13 cellular contexts compared by ENCODE assay signal in genomic region chr12:57626929-57627445, GRCh38. TPM values are rescaled to one million over a fixed set of nuclear protein-coding genes. Genes with fewer than 3 reads are reported as not detected.
DNase-seq lines count a peak whose midpoint lies in the region; TF ChIP-seq lines count a peak whose summit lies in the region.
"Had no signal": no experiment of that assay in that cellular context is flagged by ENCODE, and none has a peak within 500 bp of the region (broad histone marks: within the 10 kb centered on the region; RNA-seq: fewer than 3 reads in every experiment).

No MANE protein-coding gene starts in this region.

- intact Hi-C loops in CD4-positive, alpha-beta memory T cell (cut with micrococcal nuclease), result no loop called here

- no peak for DNase-seq in CD4-positive, alpha-beta memory T cell
- peak; percentile 62 for DNase-seq in H7
- DNase-seq in osteoblast (ENCODE audit: insufficient read length, low spot score, missing footprints), result peak; percentile 47
- DNase-seq in brain microvascular endothelial cell, result no peak
- DNase-seq in HuH-7 (ENCODE audit: low spot score), result no peak
- no peak for DNase-seq in NK-92 (lab: John Stamatoyannopoulos, UW; ENCODE audit: unreplicated experiment)
- DNase-seq: NCI-H187, NCI-H226, NCI-H524 treated with DMSO at 0.1 percent for 48 hours had no signal

- no peak overlapping the region for H3K27ac ChIP-seq in CD4-positive, alpha-beta memory T cell (ENCODE audit: low read depth, low read length)
- H3K27ac ChIP-seq in osteoblast (ENCODE audit: low read depth, low read length) (no peak overlapping the region), brain microvascular endothelial cell (no peak overlapping the region)
- H3K27ac ChIP-seq: HL-60, Peyer's patch had no signal

- no peak overlapping the region for H3K4me2 ChIP-seq in osteoblast (ENCODE audit: insufficient read depth, low read length)

- no peak for TF ChIP-seq CTCF in osteoblast (IDR thresholded peaks at IDR 0.05; ENCODE audit: extremely low read depth, low read depth, low read length)
- TF ChIP-seq CTCF in brain microvascular endothelial cell (IDR thresholded peaks at IDR 0.05; ENCODE audit: low read depth, low read length, missing control alignments), result no peak

- H2AFZ ChIP-seq in osteoblast (ENCODE audit: low read length), result no peak overlapping the region

- H3K9me3 Mint-ChIP-seq in CD4-positive, alpha-beta memory T cell, result no peaks in the 10 kb centered on the region
- H3K9me3 Mint-ChIP-seq: CD8-positive, alpha-beta T cell had no signal

- peaks cover 73 to 77% of the 10 kb centered on the region in 2 donors for H3K27me3 Mint-ChIP-seq in CD4-positive, alpha-beta memory T cell

- in situ Hi-C loops in brain microvascular endothelial cell (cut with HindIII; ENCODE audit: low pct_ligation_motif_present, low sequenced_read_pairs), result no loop called here

- H3K27me3 ChIP-seq in CD4-positive, alpha-beta memory T cell (ENCODE audit: insufficient read depth, low read length), result peaks cover 71% of the 10 kb centered on the region
- peaks cover 100% of the 10 kb centered on the region for H3K27me3 ChIP-seq in H7 (ENCODE audit: control insufficient read depth, insufficient read depth, low read length)
- peaks cover 100% of the 10 kb centered on the region for H3K27me3 ChIP-seq in iPS-15b (ENCODE audit: control insufficient read depth, insufficient read depth, low read length)
- H3K27me3 ChIP-seq in osteoblast (ENCODE audit: insufficient read depth, low read length), result peaks cover 46% of the 10 kb centered on the region
- H3K27me3 ChIP-seq in brain microvascular endothelial cell (replicated peaks), result peaks cover 25% of the 10 kb centered on the region

- no peak overlapping the region for H3K4me3 ChIP-seq in CD4-positive, alpha-beta memory T cell (ENCODE audit: low read length in 2 of 2)
- H3K4me3 ChIP-seq in H7 (ENCODE audit: insufficient read depth, low read depth, low read length) (no peak overlapping the region), iPS-15b (ENCODE audit: low read depth, low read length) (peak overlapping the region; percentile 39), osteoblast (ENCODE audit: insufficient read depth, low read length) (no peak overlapping the region), brain microvascular endothelial cell (ENCODE audit: low read depth, low read length) (no peak overlapping the region)

- peak overlapping the region in 6 of 8 donors; percentile 19 to 78 (median 57) for H3K4me3 Mint-ChIP-seq in CD4-positive, alpha-beta memory T cell

- no peaks in the 10 kb centered on the region for H3K36me3 Mint-ChIP-seq in CD4-positive, alpha-beta memory T cell
- H3K36me3 Mint-ChIP-seq: CD8-positive, alpha-beta T cell had no signal

- CTCF ChIA-PET in CD4-positive, alpha-beta memory T cell (lab: Charles Lee; ENCODE audit: partially characterized antibody), result interaction anchor here (0.6 to 10.7 kb wide), 6 partner anchors 11 to 168 kb away, joined by 3 to 124 read pairs (median 4); partner anchors contain the start of gene OS9

- no peak overlapping the region for H3K27ac Mint-ChIP-seq in CD4-positive, alpha-beta memory T cell
- H3K27ac Mint-ChIP-seq: CD8-positive, alpha-beta T cell had no signal

- peaks cover 11% of the 10 kb centered on the region for H3K4me1 ChIP-seq in CD4-positive, alpha-beta memory T cell (ENCODE audit: insufficient read depth, low read length)
- H3K4me1 ChIP-seq in iPS-15b (ENCODE audit: control insufficient read depth, insufficient read depth, low read length) (peaks cover 4% of the 10 kb centered on the region), osteoblast (ENCODE audit: insufficient read depth, low read length) (no peaks in the 10 kb centered on the region)

- no peaks in the 10 kb centered on the region for H3K79me2 ChIP-seq in osteoblast (ENCODE audit: insufficient read depth, low read length)

- POLR2A ChIA-PET in CD4-positive, alpha-beta memory T cell (lab: Charles Lee; ENCODE audit: partially characterized antibody), result interaction anchor here (0.7 to 1.0 kb wide), 2 partner anchors 11 to 114 kb away, joined by 3 read pairs; no protein-coding TSS in a partner anchor

- no peaks in the 10 kb centered on the region for H3K9me3 ChIP-seq in CD4-positive, alpha-beta memory T cell (ENCODE audit: control insufficient read depth in 1 of 2, low read length in 2 of 2)
- H3K9me3 ChIP-seq in iPS-15b (ENCODE audit: control insufficient read depth, insufficient read depth, low read length) (no peaks in the 10 kb centered on the region), osteoblast (ENCODE audit: low read depth, low read length) (no peaks in the 10 kb centered on the region)
- H3K9me3 ChIP-seq: Peyer's patch had no signal

- no peaks in the 10 kb centered on the region for H4K20me1 ChIP-seq in osteoblast (ENCODE audit: insufficient read depth, low read length)

- no peaks in the 10 kb centered on the region for H3K36me3 ChIP-seq in CD4-positive, alpha-beta memory T cell (ENCODE audit: insufficient read depth, low read length)
- H3K36me3 ChIP-seq in H7 (replicated peaks; ENCODE audit: control insufficient read depth, insufficient read depth, low read length), result no peaks in the 10 kb centered on the region
- H3K36me3 ChIP-seq in iPS-15b (ENCODE audit: control insufficient read depth, insufficient read depth, low read length), result no peaks in the 10 kb centered on the region
- H3K36me3 ChIP-seq in osteoblast (ENCODE audit: insufficient read depth, low read length), result no peaks in the 10 kb centered on the region
- H3K36me3 ChIP-seq in brain microvascular endothelial cell (replicated peaks), result no peaks in the 10 kb centered on the region
- H3K36me3 ChIP-seq: Peyer's patch had no signal

- H3K4me1 Mint-ChIP-seq in CD4-positive, alpha-beta memory T cell, result peaks cover 6 to 20% (median 11%) of the 10 kb centered on the region in 4 donors

- no peak overlapping the region for H3K9ac ChIP-seq in iPS-15b (ENCODE audit: low read depth, low read length)

RNA-seq across cellular contexts. Expression of gene B4GALNT1, which starts 6.0 kb away (rescaled TPM):
- total RNA-seq in CD4-positive, alpha-beta memory T cell, result not detected
- polyA plus RNA-seq in CD4-positive, alpha-beta memory T cell, result not detected
- total RNA-seq in H7 (2014; rRNA removed; shearing (Covaris generic)), result 0.59 and 0.70 TPM in 2 replicates
- total RNA-seq in osteoblast, result 1.1 and 2.9 TPM in 2 replicates
- total RNA-seq: CD8-positive, alpha-beta T cell had no signal

RNA-seq across cellular contexts. Expression of gene ARHGEF25, which starts 15.8 kb away (rescaled TPM):
- total RNA-seq in CD4-positive, alpha-beta memory T cell, result under 1 TPM; 0.47 to 0.67 TPM
- not detected for polyA plus RNA-seq in CD4-positive, alpha-beta memory T cell
- total RNA-seq in H7 (2014; rRNA removed; shearing (Covaris generic)), result 8.7 and 19.8 TPM in 2 replicates
- 20.6 and 23.9 TPM in 2 replicates for total RNA-seq in osteoblast

RNA-seq across cellular contexts. Expression of gene DTX3, which starts 22.4 kb away (rescaled TPM):
- total RNA-seq in CD4-positive, alpha-beta memory T cell, result 10 to 100 TPM; 33.8 to 37.1 TPM
- polyA plus RNA-seq in CD4-positive, alpha-beta memory T cell, result 1 to 10 TPM; 4.2 to 6.2 TPM
- 42.9 and 52.9 TPM in 2 replicates for total RNA-seq in H7 (2014; rRNA removed; shearing (Covaris generic))
- total RNA-seq in osteoblast, result 17.1 and 21.4 TPM in 2 replicates

RNA-seq across cellular contexts. Expression of gene PIP4K2C, which starts 36.0 kb away (rescaled TPM):
- total RNA-seq in CD4-positive, alpha-beta memory T cell, result 10 to 100 TPM; 32.4 to 36.0 TPM
- 10 to 100 TPM; 30.4 to 45.0 TPM for polyA plus RNA-seq in CD4-positive, alpha-beta memory T cell
- 26.0 and 26.3 TPM in 2 replicates for total RNA-seq in H7 (2014; rRNA removed; shearing (Covaris generic))
- total RNA-seq in osteoblast, result 32.4 and 36.6 TPM in 2 replicates

Comparison
In these comparisons a context has a peak if more than half of its experiments do, and no peak if none do; other contexts are left out.
1. DNase-seq: peak in H7 (single experiment) and osteoblast (single experiment); none in CD4-positive, alpha-beta memory T cell (0 of 5), brain microvascular endothelial cell (single experiment), HuH-7 (single experiment) and NK-92 (single experiment).